ENCODE assay signal across 1 cellular context in the genomic region with DNA sequence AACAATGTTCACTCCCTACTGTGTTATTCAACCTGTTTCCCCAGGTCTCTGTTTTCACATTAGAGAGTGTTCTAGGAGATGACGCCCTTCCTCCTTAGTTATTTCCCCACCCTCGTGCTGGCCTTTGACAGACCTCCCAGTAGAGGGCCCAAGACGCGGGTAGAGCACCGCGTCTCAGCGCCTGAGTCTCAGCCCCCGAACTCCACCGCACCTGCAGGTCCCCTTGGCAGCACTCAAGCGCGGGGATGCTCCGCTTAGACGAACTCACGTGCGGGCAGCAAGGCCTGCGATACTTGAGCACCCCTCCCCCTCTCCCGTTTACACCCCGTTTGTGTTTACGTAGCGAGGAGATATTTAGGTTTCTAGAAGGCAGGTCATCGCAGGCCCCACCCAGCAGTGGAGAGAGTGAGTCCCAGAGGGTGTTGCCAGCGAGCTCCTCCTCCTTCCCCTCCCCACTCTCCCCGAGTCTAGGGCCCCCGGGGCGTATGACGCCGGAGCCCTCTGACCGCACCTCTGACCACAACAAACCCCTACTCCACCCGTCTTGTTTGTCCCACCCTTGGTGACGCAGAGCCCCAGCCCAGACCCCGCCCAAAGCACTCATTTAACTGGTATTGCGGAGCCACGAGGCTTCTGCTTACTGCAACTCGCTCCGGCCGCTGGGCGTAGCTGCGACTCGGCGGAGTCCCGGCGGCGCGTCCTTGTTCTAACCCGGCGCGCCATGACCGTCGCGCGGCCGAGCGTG.
A peak's percentile ranks its signal among the peaks of the same experiment; 100 is the strongest.
TF ChIP-seq lines count a peak whose summit lies in the region.

A gene with protein sequence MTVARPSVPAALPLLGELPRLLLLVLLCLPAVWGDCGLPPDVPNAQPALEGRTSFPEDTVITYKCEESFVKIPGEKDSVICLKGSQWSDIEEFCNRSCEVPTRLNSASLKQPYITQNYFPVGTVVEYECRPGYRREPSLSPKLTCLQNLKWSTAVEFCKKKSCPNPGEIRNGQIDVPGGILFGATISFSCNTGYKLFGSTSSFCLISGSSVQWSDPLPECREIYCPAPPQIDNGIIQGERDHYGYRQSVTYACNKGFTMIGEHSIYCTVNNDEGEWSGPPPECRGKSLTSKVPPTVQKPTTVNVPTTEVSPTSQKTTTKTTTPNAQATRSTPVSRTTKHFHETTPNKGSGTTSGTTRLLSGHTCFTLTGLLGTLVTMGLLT (plus strand): TSS at position 634 of the 745 bp plus-strand sequence. CDS start 88 bp downstream, at position 722.

TF ChIP-seq in HepG2, 621 proteins besides CTCF, POLR2A, EP300 and RAD21 (continued from another document and continues in another):
- TF ChIP-seq, protein P1, sequence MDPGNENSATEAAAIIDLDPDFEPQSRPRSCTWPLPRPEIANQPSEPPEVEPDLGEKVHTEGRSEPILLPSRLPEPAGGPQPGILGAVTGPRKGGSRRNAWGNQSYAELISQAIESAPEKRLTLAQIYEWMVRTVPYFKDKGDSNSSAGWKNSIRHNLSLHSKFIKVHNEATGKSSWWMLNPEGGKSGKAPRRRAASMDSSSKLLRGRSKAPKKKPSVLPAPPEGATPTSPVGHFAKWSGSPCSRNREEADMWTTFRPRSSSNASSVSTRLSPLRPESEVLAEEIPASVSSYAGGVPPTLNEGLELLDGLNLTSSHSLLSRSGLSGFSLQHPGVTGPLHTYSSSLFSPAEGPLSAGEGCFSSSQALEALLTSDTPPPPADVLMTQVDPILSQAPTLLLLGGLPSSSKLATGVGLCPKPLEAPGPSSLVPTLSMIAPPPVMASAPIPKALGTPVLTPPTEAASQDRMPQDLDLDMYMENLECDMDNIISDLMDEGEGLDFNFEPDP (CRISPR knock-in tag; conservative IDR thresholded peaks at IDR 0.05) = no peak
- TF ChIP-seq YEATS4 (CRISPR knock-in tag; IDR thresholded peaks at IDR 0.05; ENCODE audit: borderline replicate concordance) (peak; percentile 68; the same call in 1 of the 2 replicates), NFKBIZ (CRISPR knock-in tag; IDR thresholded peaks at IDR 0.05) (0 out of 2 replicates have a peak, but pooled peaks have one; percentile 24), ZNF709 (CRISPR knock-in tag; IDR thresholded peaks at IDR 0.05) (no peak), ZSCAN30 (CRISPR knock-in tag; IDR thresholded peaks at IDR 0.05) (no peak), ZNF205 (CRISPR knock-in tag; IDR thresholded peaks at IDR 0.05) (no peak), BRD4 (CRISPR knock-in tag; IDR thresholded peaks at IDR 0.05) (no peak), KAT2B (IDR thresholded peaks at IDR 0.05; ENCODE audit: borderline replicate concordance, low read depth, low read length) (no peak), NFE2L2 (IDR thresholded peaks at IDR 0.05; ENCODE audit: low read length) (no peak), RXRB (CRISPR knock-in tag; IDR thresholded peaks at IDR 0.05; ENCODE audit: borderline replicate concordance) (peak; percentile 40; the same call in 1 of the 2 replicates), ZNF619 (CRISPR knock-in tag; IDR thresholded peaks at IDR 0.05) (peak; percentile 26; the same call in 1 of the 2 replicates), ZNF331 (CRISPR knock-in tag; IDR thresholded peaks at IDR 0.05) (0 out of 2 replicates have a peak, but pooled peaks have one; percentile 15), ZNF10 (CRISPR knock-in tag; IDR thresholded peaks at IDR 0.05; ENCODE audit: borderline replicate concordance, low read depth) (no peak), TEAD3 (CRISPR knock-in tag; optimal IDR thresholded peaks at IDR 0.05; ENCODE audit: borderline replicate concordance) (no peak), TBL1XR1 (IDR thresholded peaks at IDR 0.05; ENCODE audit: borderline replicate concordance, low read length, partially characterized antibody) (no peak), ONECUT2 (CRISPR knock-in tag; IDR thresholded peaks at IDR 0.05) (no peak), GTF2F1 (IDR thresholded peaks at IDR 0.05; ENCODE audit: low read length) (no peak), MED8 (CRISPR knock-in tag; IDR thresholded peaks at IDR 0.05; ENCODE audit: insufficient replicate concordance) (no peak)
- TF ChIP-seq, protein P2, sequence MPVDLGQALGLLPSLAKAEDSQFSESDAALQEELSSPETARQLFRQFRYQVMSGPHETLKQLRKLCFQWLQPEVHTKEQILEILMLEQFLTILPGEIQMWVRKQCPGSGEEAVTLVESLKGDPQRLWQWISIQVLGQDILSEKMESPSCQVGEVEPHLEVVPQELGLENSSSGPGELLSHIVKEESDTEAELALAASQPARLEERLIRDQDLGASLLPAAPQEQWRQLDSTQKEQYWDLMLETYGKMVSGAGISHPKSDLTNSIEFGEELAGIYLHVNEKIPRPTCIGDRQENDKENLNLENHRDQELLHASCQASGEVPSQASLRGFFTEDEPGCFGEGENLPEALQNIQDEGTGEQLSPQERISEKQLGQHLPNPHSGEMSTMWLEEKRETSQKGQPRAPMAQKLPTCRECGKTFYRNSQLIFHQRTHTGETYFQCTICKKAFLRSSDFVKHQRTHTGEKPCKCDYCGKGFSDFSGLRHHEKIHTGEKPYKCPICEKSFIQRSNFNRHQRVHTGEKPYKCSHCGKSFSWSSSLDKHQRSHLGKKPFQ (CRISPR knock-in tag; IDR thresholded peaks at IDR 0.05; ENCODE audit: insufficient replicate concordance) = peak; percentile 25
- TF ChIP-seq, protein P3, sequence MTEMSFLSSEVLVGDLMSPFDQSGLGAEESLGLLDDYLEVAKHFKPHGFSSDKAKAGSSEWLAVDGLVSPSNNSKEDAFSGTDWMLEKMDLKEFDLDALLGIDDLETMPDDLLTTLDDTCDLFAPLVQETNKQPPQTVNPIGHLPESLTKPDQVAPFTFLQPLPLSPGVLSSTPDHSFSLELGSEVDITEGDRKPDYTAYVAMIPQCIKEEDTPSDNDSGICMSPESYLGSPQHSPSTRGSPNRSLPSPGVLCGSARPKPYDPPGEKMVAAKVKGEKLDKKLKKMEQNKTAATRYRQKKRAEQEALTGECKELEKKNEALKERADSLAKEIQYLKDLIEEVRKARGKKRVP (CRISPR knock-in tag; IDR thresholded peaks at IDR 0.05) = peak in 1 of 2 experiments; percentile 57; a peak in 1 of 4 replicates
- TF ChIP-seq, protein P4, sequence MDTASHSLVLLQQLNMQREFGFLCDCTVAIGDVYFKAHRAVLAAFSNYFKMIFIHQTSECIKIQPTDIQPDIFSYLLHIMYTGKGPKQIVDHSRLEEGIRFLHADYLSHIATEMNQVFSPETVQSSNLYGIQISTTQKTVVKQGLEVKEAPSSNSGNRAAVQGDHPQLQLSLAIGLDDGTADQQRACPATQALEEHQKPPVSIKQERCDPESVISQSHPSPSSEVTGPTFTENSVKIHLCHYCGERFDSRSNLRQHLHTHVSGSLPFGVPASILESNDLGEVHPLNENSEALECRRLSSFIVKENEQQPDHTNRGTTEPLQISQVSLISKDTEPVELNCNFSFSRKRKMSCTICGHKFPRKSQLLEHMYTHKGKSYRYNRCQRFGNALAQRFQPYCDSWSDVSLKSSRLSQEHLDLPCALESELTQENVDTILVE (CRISPR knock-in tag; IDR thresholded peaks at IDR 0.05) = 0 out of 2 replicates have a peak, but pooled peaks have one; percentile 18
- TF ChIP-seq, protein P5, sequence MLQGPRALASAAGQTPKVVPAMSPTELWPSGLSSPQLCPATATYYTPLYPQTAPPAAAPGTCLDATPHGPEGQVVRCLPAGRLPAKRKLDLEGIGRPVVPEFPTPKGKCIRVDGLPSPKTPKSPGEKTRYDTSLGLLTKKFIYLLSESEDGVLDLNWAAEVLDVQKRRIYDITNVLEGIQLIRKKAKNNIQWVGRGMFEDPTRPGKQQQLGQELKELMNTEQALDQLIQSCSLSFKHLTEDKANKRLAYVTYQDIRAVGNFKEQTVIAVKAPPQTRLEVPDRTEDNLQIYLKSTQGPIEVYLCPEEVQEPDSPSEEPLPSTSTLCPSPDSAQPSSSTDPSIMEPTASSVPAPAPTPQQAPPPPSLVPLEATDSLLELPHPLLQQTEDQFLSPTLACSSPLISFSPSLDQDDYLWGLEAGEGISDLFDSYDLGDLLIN (CRISPR knock-in tag; IDR thresholded peaks at IDR 0.05; ENCODE audit: borderline replicate concordance) = no peak
- TF ChIP-seq, protein P6, sequence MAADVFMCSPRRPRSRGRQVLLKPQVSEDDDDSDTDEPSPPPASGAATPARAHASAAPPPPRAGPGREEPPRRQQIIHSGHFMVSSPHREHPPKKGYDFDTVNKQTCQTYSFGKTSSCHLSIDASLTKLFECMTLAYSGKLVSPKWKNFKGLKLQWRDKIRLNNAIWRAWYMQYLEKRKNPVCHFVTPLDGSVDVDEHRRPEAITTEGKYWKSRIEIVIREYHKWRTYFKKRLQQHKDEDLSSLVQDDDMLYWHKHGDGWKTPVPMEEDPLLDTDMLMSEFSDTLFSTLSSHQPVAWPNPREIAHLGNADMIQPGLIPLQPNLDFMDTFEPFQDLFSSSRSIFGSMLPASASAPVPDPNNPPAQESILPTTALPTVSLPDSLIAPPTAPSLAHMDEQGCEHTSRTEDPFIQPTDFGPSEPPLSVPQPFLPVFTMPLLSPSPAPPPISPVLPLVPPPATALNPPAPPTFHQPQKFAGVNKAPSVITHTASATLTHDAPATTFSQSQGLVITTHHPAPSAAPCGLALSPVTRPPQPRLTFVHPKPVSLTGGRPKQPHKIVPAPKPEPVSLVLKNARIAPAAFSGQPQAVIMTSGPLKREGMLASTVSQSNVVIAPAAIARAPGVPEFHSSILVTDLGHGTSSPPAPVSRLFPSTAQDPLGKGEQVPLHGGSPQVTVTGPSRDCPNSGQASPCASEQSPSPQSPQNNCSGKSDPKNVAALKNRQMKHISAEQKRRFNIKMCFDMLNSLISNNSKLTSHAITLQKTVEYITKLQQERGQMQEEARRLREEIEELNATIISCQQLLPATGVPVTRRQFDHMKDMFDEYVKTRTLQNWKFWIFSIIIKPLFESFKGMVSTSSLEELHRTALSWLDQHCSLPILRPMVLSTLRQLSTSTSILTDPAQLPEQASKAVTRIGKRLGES (CRISPR knock-in tag; IDR thresholded peaks at IDR 0.05; ENCODE audit: borderline replicate concordance) = no peak
- TF ChIP-seq, protein P7, sequence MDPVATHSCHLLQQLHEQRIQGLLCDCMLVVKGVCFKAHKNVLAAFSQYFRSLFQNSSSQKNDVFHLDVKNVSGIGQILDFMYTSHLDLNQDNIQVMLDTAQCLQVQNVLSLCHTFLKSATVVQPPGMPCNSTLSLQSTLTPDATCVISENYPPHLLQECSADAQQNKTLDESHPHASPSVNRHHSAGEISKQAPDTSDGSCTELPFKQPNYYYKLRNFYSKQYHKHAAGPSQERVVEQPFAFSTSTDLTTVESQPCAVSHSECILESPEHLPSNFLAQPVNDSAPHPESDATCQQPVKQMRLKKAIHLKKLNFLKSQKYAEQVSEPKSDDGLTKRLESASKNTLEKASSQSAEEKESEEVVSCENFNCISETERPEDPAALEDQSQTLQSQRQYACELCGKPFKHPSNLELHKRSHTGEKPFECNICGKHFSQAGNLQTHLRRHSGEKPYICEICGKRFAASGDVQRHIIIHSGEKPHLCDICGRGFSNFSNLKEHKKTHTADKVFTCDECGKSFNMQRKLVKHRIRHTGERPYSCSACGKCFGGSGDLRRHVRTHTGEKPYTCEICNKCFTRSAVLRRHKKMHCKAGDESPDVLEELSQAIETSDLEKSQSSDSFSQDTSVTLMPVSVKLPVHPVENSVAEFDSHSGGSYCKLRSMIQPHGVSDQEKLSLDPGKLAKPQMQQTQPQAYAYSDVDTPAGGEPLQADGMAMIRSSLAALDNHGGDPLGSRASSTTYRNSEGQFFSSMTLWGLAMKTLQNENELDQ (CRISPR knock-in tag; IDR thresholded peaks at IDR 0.05; ENCODE audit: borderline replicate concordance) = no peak
- TF ChIP-seq, protein P8, sequence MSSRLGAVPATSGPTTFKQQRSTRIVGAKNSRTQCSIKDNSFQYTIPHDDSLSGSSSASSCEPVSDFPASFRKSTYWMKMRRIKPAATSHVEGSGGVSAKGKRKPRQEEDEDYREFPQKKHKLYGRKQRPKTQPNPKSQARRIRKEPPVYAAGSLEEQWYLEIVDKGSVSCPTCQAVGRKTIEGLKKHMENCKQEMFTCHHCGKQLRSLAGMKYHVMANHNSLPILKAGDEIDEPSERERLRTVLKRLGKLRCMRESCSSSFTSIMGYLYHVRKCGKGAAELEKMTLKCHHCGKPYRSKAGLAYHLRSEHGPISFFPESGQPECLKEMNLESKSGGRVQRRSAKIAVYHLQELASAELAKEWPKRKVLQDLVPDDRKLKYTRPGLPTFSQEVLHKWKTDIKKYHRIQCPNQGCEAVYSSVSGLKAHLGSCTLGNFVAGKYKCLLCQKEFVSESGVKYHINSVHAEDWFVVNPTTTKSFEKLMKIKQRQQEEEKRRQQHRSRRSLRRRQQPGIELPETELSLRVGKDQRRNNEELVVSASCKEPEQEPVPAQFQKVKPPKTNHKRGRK (CRISPR knock-in tag; IDR thresholded peaks at IDR 0.05) = no peak
